ENCODE assay signal across 14 cellular contexts in genomic region chr7:116906391-116906790, GRCh38.
"Had no signal": no experiment of that assay in that cellular context is flagged by ENCODE, and none has a peak within 500 bp of the region (broad histone marks: within the 10 kb centered on the region; RNA-seq: fewer than 3 reads in every experiment).

No MANE protein-coding gene starts in this region.

- H3K27ac ChIP-seq: testis, tibial nerve, upper lobe of right lung, vagina had no signal

- H3K9me3 ChIP-seq: gastrocnemius medialis, mucosa of descending colon, testis, tibial nerve, upper lobe of right lung, vagina had no signal

- DNase-seq: effector memory CD4-positive, alpha-beta T cell; gastrocnemius medialis; islet precursor cell; mammary epithelial cell; mucosa of descending colon; naive thymus-derived CD8-positive, alpha-beta T cell; right cardiac atrium; stimulated activated CD4-positive, alpha-beta T cell treated with anti-CD3 and anti-CD28 coated beads, Interleukin-4, amount 100 ng/mL, for 24 hours; stimulated activated naive CD8-positive, alpha-beta T cell treated with anti-CD3 and anti-CD28 coated beads, Interleukin-15, amount 100 ng/mL, for 72 hours; testis; upper lobe of right lung had no signal

- H3K4me3 ChIP-seq: gastrocnemius medialis, mucosa of descending colon, smooth muscle cell, testis, tibial nerve, upper lobe of right lung, vagina had no signal

- H3K4me1 ChIP-seq: testis, upper lobe of right lung, vagina had no signal

- H3K27me3 ChIP-seq: gastrocnemius medialis, testis, tibial nerve, upper lobe of right lung, vagina had no signal
